In the genomic region with DNA sequence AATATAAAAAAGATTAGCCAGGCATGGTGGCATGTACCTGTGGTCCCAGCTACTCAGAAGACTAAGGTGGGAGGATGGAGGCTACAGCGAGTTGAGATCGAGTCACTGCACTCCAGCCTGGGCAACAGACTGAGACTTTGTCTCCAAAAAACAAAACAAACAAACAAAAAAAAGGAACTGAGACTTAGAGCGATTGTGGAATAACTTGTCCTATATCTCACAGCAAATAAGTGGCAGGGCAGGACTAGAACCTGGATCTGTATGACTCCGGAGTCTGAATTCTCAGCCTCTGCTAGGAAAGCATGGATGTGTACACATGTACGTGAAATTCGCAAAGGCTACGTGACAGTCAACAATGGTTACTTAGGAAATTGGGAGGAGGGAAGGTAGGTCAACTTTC, we compare ENCODE assay signal across 2 cellular contexts.
TF ChIP-seq lines count a peak whose summit lies in the region.

No MANE protein-coding gene starts in this region.

TF ChIP-seq in GM23338, 12 proteins besides CTCF, POLR2A, EP300 and RAD21 (continues in another document):
- TF ChIP-seq, protein P1, sequence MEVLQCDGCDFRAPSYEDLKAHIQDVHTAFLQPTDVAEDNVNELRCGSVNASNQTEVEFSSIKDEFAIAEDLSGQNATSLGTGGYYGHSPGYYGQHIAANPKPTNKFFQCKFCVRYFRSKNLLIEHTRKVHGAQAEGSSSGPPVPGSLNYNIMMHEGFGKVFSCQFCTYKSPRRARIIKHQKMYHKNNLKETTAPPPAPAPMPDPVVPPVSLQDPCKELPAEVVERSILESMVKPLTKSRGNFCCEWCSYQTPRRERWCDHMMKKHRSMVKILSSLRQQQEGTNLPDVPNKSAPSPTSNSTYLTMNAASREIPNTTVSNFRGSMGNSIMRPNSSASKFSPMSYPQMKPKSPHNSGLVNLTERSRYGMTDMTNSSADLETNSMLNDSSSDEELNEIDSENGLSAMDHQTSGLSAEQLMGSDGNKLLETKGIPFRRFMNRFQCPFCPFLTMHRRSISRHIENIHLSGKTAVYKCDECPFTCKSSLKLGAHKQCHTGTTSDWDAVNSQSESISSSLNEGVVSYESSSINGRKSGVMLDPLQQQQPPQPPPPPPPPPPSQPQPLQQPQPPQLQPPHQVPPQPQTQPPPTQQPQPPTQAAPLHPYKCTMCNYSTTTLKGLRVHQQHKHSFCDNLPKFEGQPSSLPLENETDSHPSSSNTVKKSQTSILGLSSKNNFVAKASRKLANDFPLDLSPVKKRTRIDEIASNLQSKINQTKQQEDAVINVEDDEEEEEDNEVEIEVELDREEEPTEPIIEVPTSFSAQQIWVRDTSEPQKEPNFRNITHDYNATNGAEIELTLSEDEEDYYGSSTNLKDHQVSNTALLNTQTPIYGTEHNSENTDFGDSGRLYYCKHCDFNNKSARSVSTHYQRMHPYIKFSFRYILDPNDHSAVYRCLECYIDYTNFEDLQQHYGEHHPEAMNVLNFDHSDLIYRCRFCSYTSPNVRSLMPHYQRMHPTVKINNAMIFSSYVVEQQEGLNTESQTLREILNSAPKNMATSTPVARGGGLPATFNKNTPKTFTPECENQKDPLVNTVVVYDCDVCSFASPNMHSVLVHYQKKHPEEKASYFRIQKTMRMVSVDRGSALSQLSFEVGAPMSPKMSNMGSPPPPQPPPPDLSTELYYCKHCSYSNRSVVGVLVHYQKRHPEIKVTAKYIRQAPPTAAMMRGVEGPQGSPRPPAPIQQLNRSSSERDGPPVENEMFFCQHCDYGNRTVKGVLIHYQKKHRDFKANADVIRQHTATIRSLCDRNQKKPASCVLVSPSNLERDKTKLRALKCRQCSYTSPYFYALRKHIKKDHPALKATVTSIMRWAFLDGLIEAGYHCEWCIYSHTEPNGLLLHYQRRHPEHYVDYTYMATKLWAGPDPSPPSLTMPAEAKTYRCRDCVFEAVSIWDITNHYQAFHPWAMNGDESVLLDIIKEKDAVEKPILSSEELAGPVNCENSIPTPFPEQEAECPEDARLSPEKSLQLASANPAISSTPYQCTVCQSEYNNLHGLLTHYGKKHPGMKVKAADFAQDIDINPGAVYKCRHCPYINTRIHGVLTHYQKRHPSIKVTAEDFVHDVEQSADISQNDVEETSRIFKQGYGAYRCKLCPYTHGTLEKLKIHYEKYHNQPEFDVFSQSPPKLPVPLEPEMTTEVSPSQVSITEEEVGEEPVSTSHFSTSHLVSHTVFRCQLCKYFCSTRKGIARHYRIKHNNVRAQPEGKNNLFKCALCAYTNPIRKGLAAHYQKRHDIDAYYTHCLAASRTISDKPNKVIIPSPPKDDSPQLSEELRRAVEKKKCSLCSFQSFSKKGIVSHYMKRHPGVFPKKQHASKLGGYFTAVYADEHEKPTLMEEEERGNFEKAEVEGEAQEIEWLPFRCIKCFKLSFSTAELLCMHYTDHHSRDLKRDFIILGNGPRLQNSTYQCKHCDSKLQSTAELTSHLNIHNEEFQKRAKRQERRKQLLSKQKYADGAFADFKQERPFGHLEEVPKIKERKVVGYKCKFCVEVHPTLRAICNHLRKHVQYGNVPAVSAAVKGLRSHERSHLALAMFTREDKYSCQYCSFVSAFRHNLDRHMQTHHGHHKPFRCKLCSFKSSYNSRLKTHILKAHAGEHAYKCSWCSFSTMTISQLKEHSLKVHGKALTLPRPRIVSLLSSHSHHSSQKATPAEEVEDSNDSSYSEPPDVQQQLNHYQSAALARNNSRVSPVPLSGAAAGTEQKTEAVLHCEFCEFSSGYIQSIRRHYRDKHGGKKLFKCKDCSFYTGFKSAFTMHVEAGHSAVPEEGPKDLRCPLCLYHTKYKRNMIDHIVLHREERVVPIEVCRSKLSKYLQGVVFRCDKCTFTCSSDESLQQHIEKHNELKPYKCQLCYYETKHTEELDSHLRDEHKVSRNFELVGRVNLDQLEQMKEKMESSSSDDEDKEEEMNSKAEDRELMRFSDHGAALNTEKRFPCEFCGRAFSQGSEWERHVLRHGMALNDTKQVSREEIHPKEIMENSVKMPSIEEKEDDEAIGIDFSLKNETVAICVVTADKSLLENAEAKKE (CRISPR knock-in tag; IDR thresholded peaks at IDR 0.05), result no peak
- no peak for TF ChIP-seq EZH2 (IDR thresholded peaks at IDR 0.05; ENCODE audit: low read depth, unreplicated experiment)
- TF ChIP-seq STAT1 (IDR thresholded peaks at IDR 0.05; ENCODE audit: unreplicated experiment), result no peak
- TF ChIP-seq, protein P2, sequence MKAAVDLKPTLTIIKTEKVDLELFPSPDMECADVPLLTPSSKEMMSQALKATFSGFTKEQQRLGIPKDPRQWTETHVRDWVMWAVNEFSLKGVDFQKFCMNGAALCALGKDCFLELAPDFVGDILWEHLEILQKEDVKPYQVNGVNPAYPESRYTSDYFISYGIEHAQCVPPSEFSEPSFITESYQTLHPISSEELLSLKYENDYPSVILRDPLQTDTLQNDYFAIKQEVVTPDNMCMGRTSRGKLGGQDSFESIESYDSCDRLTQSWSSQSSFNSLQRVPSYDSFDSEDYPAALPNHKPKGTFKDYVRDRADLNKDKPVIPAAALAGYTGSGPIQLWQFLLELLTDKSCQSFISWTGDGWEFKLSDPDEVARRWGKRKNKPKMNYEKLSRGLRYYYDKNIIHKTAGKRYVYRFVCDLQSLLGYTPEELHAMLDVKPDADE (IDR thresholded peaks at IDR 0.05), result no peak
- no peak for TF ChIP-seq NANOG (IDR thresholded peaks at IDR 0.05; ENCODE audit: borderline replicate concordance)
- TF ChIP-seq EZH2phosphoT487 (IDR thresholded peaks at IDR 0.05; ENCODE audit: unreplicated experiment), result no peak
- no peak for TF ChIP-seq JUNB (IDR thresholded peaks at IDR 0.05; ENCODE audit: unreplicated experiment)
- TF ChIP-seq ZNF114 (CRISPR knock-in tag; IDR thresholded peaks at IDR 0.05), result no peak
- no peak for TF ChIP-seq ZNF331 (CRISPR knock-in tag; IDR thresholded peaks at IDR 0.05; ENCODE audit: low read depth)
- no peak for TF ChIP-seq POLR2AphosphoS5 (IDR thresholded peaks at IDR 0.05; ENCODE audit: low read depth)

TF ChIP-seq in H1, 55 proteins besides CTCF, POLR2A, EP300 and RAD21:
- no peak for TF ChIP-seq MAFK (IDR thresholded peaks at IDR 0.05; ENCODE audit: low read depth, low read length)
- TF ChIP-seq CHD1 (IDR thresholded peaks at IDR 0.05; ENCODE audit: low read depth, low read length), result no peak
- no peak for TF ChIP-seq EZH2 (IDR thresholded peaks at IDR 0.05; ENCODE audit: low read depth, low read length, severe bottlenecking)
- no peak for TF ChIP-seq CEBPB (IDR thresholded peaks at IDR 0.05; ENCODE audit: low read depth, low read length)
- TF ChIP-seq EGR1 (IDR thresholded peaks at IDR 0.05; ENCODE audit: borderline replicate concordance, low read depth, low read length), result no peak
- TF ChIP-seq TCF12 (IDR thresholded peaks at IDR 0.05; ENCODE audit: low read depth, low read length), result no peak
- TF ChIP-seq FOSL1 (IDR thresholded peaks at IDR 0.05; ENCODE audit: insufficient read depth, low read depth, low read length), result no peak
- no peak for TF ChIP-seq SRF (IDR thresholded peaks at IDR 0.05; ENCODE audit: low read depth, low read length)
- TF ChIP-seq RNF2 (IDR thresholded peaks at IDR 0.05; ENCODE audit: borderline replicate concordance, low read depth, low read length, missing control alignments, poor library complexity, severe bottlenecking), result no peak
- TF ChIP-seq KDM4A (IDR thresholded peaks at IDR 0.05; ENCODE audit: low read depth, low read length, severe bottlenecking), result no peak
- TF ChIP-seq RBBP5 (IDR thresholded peaks at IDR 0.05; ENCODE audit: borderline replicate concordance, low read depth, low read length), result no peak
- TF ChIP-seq SP2 (IDR thresholded peaks at IDR 0.05; ENCODE audit: low read length), result no peak
- no peak for TF ChIP-seq SP4 (IDR thresholded peaks at IDR 0.05; ENCODE audit: low read length)
- TF ChIP-seq TEAD4 (IDR thresholded peaks at IDR 0.05; ENCODE audit: low read depth, low read length), result no peak
- TF ChIP-seq TBP (IDR thresholded peaks at IDR 0.05; ENCODE audit: low read depth, low read length), result no peak
- TF ChIP-seq ASH2L (IDR thresholded peaks at IDR 0.05; ENCODE audit: low read length), result no peak
- TF ChIP-seq, protein P3, sequence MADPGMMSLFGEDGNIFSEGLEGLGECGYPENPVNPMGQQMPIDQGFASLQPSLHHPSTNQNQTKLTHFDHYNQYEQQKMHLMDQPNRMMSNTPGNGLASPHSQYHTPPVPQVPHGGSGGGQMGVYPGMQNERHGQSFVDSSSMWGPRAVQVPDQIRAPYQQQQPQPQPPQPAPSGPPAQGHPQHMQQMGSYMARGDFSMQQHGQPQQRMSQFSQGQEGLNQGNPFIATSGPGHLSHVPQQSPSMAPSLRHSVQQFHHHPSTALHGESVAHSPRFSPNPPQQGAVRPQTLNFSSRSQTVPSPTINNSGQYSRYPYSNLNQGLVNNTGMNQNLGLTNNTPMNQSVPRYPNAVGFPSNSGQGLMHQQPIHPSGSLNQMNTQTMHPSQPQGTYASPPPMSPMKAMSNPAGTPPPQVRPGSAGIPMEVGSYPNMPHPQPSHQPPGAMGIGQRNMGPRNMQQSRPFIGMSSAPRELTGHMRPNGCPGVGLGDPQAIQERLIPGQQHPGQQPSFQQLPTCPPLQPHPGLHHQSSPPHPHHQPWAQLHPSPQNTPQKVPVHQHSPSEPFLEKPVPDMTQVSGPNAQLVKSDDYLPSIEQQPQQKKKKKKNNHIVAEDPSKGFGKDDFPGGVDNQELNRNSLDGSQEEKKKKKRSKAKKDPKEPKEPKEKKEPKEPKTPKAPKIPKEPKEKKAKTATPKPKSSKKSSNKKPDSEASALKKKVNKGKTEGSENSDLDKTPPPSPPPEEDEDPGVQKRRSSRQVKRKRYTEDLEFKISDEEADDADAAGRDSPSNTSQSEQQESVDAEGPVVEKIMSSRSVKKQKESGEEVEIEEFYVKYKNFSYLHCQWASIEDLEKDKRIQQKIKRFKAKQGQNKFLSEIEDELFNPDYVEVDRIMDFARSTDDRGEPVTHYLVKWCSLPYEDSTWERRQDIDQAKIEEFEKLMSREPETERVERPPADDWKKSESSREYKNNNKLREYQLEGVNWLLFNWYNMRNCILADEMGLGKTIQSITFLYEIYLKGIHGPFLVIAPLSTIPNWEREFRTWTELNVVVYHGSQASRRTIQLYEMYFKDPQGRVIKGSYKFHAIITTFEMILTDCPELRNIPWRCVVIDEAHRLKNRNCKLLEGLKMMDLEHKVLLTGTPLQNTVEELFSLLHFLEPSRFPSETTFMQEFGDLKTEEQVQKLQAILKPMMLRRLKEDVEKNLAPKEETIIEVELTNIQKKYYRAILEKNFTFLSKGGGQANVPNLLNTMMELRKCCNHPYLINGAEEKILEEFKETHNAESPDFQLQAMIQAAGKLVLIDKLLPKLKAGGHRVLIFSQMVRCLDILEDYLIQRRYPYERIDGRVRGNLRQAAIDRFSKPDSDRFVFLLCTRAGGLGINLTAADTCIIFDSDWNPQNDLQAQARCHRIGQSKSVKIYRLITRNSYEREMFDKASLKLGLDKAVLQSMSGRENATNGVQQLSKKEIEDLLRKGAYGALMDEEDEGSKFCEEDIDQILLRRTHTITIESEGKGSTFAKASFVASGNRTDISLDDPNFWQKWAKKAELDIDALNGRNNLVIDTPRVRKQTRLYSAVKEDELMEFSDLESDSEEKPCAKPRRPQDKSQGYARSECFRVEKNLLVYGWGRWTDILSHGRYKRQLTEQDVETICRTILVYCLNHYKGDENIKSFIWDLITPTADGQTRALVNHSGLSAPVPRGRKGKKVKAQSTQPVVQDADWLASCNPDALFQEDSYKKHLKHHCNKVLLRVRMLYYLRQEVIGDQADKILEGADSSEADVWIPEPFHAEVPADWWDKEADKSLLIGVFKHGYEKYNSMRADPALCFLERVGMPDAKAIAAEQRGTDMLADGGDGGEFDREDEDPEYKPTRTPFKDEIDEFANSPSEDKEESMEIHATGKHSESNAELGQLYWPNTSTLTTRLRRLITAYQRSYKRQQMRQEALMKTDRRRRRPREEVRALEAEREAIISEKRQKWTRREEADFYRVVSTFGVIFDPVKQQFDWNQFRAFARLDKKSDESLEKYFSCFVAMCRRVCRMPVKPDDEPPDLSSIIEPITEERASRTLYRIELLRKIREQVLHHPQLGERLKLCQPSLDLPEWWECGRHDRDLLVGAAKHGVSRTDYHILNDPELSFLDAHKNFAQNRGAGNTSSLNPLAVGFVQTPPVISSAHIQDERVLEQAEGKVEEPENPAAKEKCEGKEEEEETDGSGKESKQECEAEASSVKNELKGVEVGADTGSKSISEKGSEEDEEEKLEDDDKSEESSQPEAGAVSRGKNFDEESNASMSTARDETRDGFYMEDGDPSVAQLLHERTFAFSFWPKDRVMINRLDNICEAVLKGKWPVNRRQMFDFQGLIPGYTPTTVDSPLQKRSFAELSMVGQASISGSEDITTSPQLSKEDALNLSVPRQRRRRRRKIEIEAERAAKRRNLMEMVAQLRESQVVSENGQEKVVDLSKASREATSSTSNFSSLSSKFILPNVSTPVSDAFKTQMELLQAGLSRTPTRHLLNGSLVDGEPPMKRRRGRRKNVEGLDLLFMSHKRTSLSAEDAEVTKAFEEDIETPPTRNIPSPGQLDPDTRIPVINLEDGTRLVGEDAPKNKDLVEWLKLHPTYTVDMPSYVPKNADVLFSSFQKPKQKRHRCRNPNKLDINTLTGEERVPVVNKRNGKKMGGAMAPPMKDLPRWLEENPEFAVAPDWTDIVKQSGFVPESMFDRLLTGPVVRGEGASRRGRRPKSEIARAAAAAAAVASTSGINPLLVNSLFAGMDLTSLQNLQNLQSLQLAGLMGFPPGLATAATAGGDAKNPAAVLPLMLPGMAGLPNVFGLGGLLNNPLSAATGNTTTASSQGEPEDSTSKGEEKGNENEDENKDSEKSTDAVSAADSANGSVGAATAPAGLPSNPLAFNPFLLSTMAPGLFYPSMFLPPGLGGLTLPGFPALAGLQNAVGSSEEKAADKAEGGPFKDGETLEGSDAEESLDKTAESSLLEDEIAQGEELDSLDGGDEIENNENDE (IDR thresholded peaks at IDR 0.05; ENCODE audit: insufficient replicate concordance, low read length), result no peak
- TF ChIP-seq SUZ12 (IDR thresholded peaks at IDR 0.05; ENCODE audit: low read length), result no peak
- no peak for TF ChIP-seq CHD2 (IDR thresholded peaks at IDR 0.05; ENCODE audit: low read length)
- no peak for TF ChIP-seq CBX8 (IDR thresholded peaks at IDR 0.05; ENCODE audit: borderline replicate concordance, low read depth, low read length)
TF ChIP-seq in H1: peak in this region for 0.
